Comparison of ENCODE assay signal across 27 cellular contexts in genomic region chr12:107012736-107013425, GRCh38. TPM values are rescaled to one million over a fixed set of nuclear protein-coding genes. Genes with fewer than 3 reads are reported as not detected.
DNase-seq lines count a peak whose midpoint lies in the region; ATAC-seq, FAIRE-seq and TF ChIP-seq lines count a peak whose summit lies in the region.
"Had no signal": no experiment of that assay in that cellular context is flagged by ENCODE, and none has a peak within 500 bp of the region (broad histone marks: within the 10 kb centered on the region; RNA-seq: fewer than 3 reads in every experiment).

No MANE protein-coding gene starts in this region.

- FAIRE-seq in islet of Langerhans (lab: Jason Lieb, UNC), result peak; percentile 9
- FAIRE-seq: A549, GM12878, GM12892, GM18507 had no signal

- H3K27ac ChIP-seq in SJSA1, result no peak overlapping the region
- no peak overlapping the region for H3K27ac ChIP-seq in endodermal cell (ENCODE audit: low read depth, low read length)
- H3K27ac ChIP-seq: 22Rv1; A549; BLaER1 treated with 17β-estradiol and CSF1 and Interleukin-3, amounts not matched to agents 10 nM and 100 nM; C4-2B had no signal

- H3K4me1 ChIP-seq in SJSA1 (replicated peaks) (no peaks in the 10 kb centered on the region), endodermal cell (ENCODE audit: control insufficient read depth, insufficient read depth, low read length) (no peaks in the 10 kb centered on the region)
- H3K4me1 ChIP-seq: A549; BLaER1 treated with 17β-estradiol and CSF1 and Interleukin-3, amounts not matched to agents 10 nM and 100 nM had no signal

- no peak overlapping the region for H3K4me3 ChIP-seq in SJSA1
- no peak overlapping the region for H3K4me3 ChIP-seq in endodermal cell (ENCODE audit: low read length)
- H3K4me3 ChIP-seq: A549; BLaER1 treated with 17β-estradiol and CSF1 and Interleukin-3, amounts not matched to agents 10 nM and 100 nM; GM12878 had no signal

- no peak overlapping the region for H3K4me3 Mint-ChIP-seq in activated T-cell treated with anti-CD3 and anti-CD28 coated beads, Interleukin-2, amount 50 U/mL, for 72 hours
- no peak overlapping the region for H3K4me3 Mint-ChIP-seq in stimulated activated effector memory CD8-positive, alpha-beta T cell treated with anti-CD3 and anti-CD28 coated beads, Interleukin-12 subunit alpha, Interleukin-12 subunit beta, amount 100 ng/mL, for 72 hours
- no peak overlapping the region for H3K4me3 Mint-ChIP-seq in endodermal cell
- H3K4me3 Mint-ChIP-seq: B cell; CD4-positive, alpha-beta memory T cell; CD8-positive, alpha-beta memory T cell had no signal

- H3K27me3 ChIP-seq in SJSA1 (replicated peaks) (no peaks in the 10 kb centered on the region), endodermal cell (ENCODE audit: control insufficient read depth, insufficient read depth, low read length, poor library complexity, severe bottlenecking) (no peaks in the 10 kb centered on the region)
- H3K27me3 ChIP-seq: BLaER1 treated with 17β-estradiol and CSF1 and Interleukin-3, amounts not matched to agents 10 nM and 100 nM had no signal

- ATAC-seq in activated T-cell treated with anti-CD3 and anti-CD28 coated beads, Interleukin-2, amount 50 U/mL, for 72 hours (replicated peaks in 1 of 2), result no peak
- no peak for ATAC-seq in stimulated activated effector memory CD8-positive, alpha-beta T cell treated with anti-CD3 and anti-CD28 coated beads, Interleukin-12 subunit alpha, Interleukin-12 subunit beta, amount 100 ng/mL, for 72 hours
- ATAC-seq in HG02973 (IDR thresholded peaks at IDR 0.05; ENCODE audit: unreplicated experiment) (no peak), HG02798 (IDR thresholded peaks at IDR 0.05; ENCODE audit: poor library complexity, unreplicated experiment) (no peak)
- ATAC-seq: A549, GM12878 had no signal

- no peak for DNase-seq in activated T-cell treated with anti-CD3 and anti-CD28 coated beads, Interleukin-2, amount 50 U/mL, for 72 hours
- DNase-seq in activated T-cell treated with anti-CD3 and anti-CD28 coated beads for 4 hours (no peak), SJSA1 (ENCODE audit: low read depth in 1 of 2, low spot score in 2 of 2) (peak; percentile 70 to 76), endodermal cell (no peak)
- no peak for DNase-seq in stimulated activated effector memory CD8-positive, alpha-beta T cell treated with anti-CD3 and anti-CD28 coated beads, Interleukin-12 subunit alpha, Interleukin-12 subunit beta, amount 100 ng/mL, for 72 hours (ENCODE audit: low spot score in 2 of 2)
- DNase-seq: AML-193; CD4-positive, alpha-beta memory T cell; CD8-positive, alpha-beta memory T cell; COR-L47; DMS 273 treated with DMSO at 0.1 percent for 48 hours; DMS153; DMS53; DMS79; DND-41; EL; GDM1 had no signal

- WGBS in endodermal cell (ENCODE audit: insufficient coverage in 1 of 2, insufficient read length in 1 of 2), 2 experiments, result 95 to 100% methylated on average over 1 of the region's 1 CpG

- TF ChIP-seq CTCF in endodermal cell (conservative IDR thresholded peaks at IDR 0.05), result no peak

- peaks cover 0 to 3% of the 10 kb centered on the region in 2 donors for H3K36me3 Mint-ChIP-seq in activated T-cell treated with anti-CD3 and anti-CD28 coated beads, Interleukin-2, amount 50 U/mL, for 72 hours (ENCODE audit: insufficient read depth in 2 of 2)
- H3K36me3 Mint-ChIP-seq in stimulated activated effector memory CD8-positive, alpha-beta T cell treated with anti-CD3 and anti-CD28 coated beads, Interleukin-12 subunit alpha, Interleukin-12 subunit beta, amount 100 ng/mL, for 72 hours, result no peaks in the 10 kb centered on the region
- H3K36me3 Mint-ChIP-seq in endodermal cell (ENCODE audit: low read depth), result peaks cover 22% of the 10 kb centered on the region

- no peaks in the 10 kb centered on the region for H3K27me3 Mint-ChIP-seq in activated T-cell treated with anti-CD3 and anti-CD28 coated beads, Interleukin-2, amount 50 U/mL, for 72 hours (ENCODE audit: low read depth)
- H3K27me3 Mint-ChIP-seq in endodermal cell (ENCODE audit: insufficient read depth), result no peaks in the 10 kb centered on the region
- H3K27me3 Mint-ChIP-seq: B cell; CD4-positive, alpha-beta memory T cell; CD8-positive, alpha-beta memory T cell had no signal

- peak overlapping the region; percentile 55 for H3K27ac Mint-ChIP-seq in activated T-cell treated with anti-CD3 and anti-CD28 coated beads, Interleukin-2, amount 50 U/mL, for 72 hours
- H3K27ac Mint-ChIP-seq in stimulated activated effector memory CD8-positive, alpha-beta T cell treated with anti-CD3 and anti-CD28 coated beads, Interleukin-12 subunit alpha, Interleukin-12 subunit beta, amount 100 ng/mL, for 72 hours, result peak overlapping the region; percentile 2
- H3K27ac Mint-ChIP-seq in endodermal cell, result no peak overlapping the region
- H3K27ac Mint-ChIP-seq: B cell; CD8-positive, alpha-beta memory T cell had no signal

- H3K9ac ChIP-seq in endodermal cell (ENCODE audit: extremely low read depth, low read length, poor library complexity, severe bottlenecking), result no peak overlapping the region
- H3K9ac ChIP-seq: BLaER1 treated with 17β-estradiol and CSF1 and Interleukin-3, amounts not matched to agents 10 nM and 100 nM had no signal

- no peaks in the 10 kb centered on the region for H3K9me3 Mint-ChIP-seq in activated T-cell treated with anti-CD3 and anti-CD28 coated beads, Interleukin-2, amount 50 U/mL, for 72 hours
- no peaks in the 10 kb centered on the region for H3K9me3 Mint-ChIP-seq in stimulated activated effector memory CD8-positive, alpha-beta T cell treated with anti-CD3 and anti-CD28 coated beads, Interleukin-12 subunit alpha, Interleukin-12 subunit beta, amount 100 ng/mL, for 72 hours
- H3K9me3 Mint-ChIP-seq in endodermal cell, result peaks cover 3% of the 10 kb centered on the region
- H3K9me3 Mint-ChIP-seq: CD8-positive, alpha-beta memory T cell had no signal

- H3K36me3 ChIP-seq in SJSA1 (peaks cover 41% of the 10 kb centered on the region), endodermal cell (ENCODE audit: control insufficient read depth, insufficient read depth, low read length) (peaks cover 13% of the 10 kb centered on the region)

- H3K9me3 ChIP-seq in SJSA1 (replicated peaks) (peaks cover 3% of the 10 kb centered on the region; the same call in 1 of the 2 replicates), endodermal cell (ENCODE audit: control insufficient read depth, low read length) (peaks cover 15% of the 10 kb centered on the region)
- H3K9me3 ChIP-seq: A549 had no signal

- peaks cover 6% of the 10 kb centered on the region for H3K4me1 Mint-ChIP-seq in activated T-cell treated with anti-CD3 and anti-CD28 coated beads, Interleukin-2, amount 50 U/mL, for 72 hours (ENCODE audit: low read depth)
- H3K4me1 Mint-ChIP-seq in stimulated activated effector memory CD8-positive, alpha-beta T cell treated with anti-CD3 and anti-CD28 coated beads, Interleukin-12 subunit alpha, Interleukin-12 subunit beta, amount 100 ng/mL, for 72 hours, result peaks cover 11% of the 10 kb centered on the region
- no peaks in the 10 kb centered on the region for H3K4me1 Mint-ChIP-seq in endodermal cell
- H3K4me1 Mint-ChIP-seq: B cell had no signal

RNA-seq across cellular contexts. Expression of gene MTERF2, which starts 25.9 kb away (rescaled TPM):
- 1 to 10 TPM; 6.7 to 7.8 TPM for total RNA-seq in activated T-cell treated with anti-CD3 and anti-CD28 coated beads, Interleukin-2, amount 50 U/mL, for 72 hours
- total RNA-seq in SJSA1 (2014; rRNA removed; shearing (Covaris generic)), result 11.9 and 15.4 TPM in 2 replicates
- 10 to 100 TPM; 12.0 to 12.5 TPM for total RNA-seq in endodermal cell
- 14.5 TPM for polyA plus RNA-seq in endodermal cell (2013, experiment 1 of 2)
- 16.1 TPM for polyA plus RNA-seq in endodermal cell (2013, experiment 2 of 2)

RNA-seq across cellular contexts. Expression of gene TMEM263, which starts 57.2 kb away (rescaled TPM):
- 10 to 100 TPM; 39.7 to 41.3 TPM for total RNA-seq in activated T-cell treated with anti-CD3 and anti-CD28 coated beads, Interleukin-2, amount 50 U/mL, for 72 hours
- total RNA-seq in SJSA1 (2014; rRNA removed; shearing (Covaris generic)), result 76.0 and 77.9 TPM in 2 replicates
- 10 to 100 TPM; 25.7 to 39.3 TPM for total RNA-seq in endodermal cell
- polyA plus RNA-seq in endodermal cell (2013, experiment 1 of 2), result 36.7 TPM
- polyA plus RNA-seq in endodermal cell (2013, experiment 2 of 2), result 36.0 TPM

Comparison
In these comparisons a context has a peak if more than half of its experiments do, and no peak if none do; other contexts are left out.
1. DNase-seq: peak in SJSA1 (2 of 2); none in activated T-cell treated with anti-CD3 and anti-CD28 coated beads, Interleukin-2, amount 50 U/mL, for 72 hours (0 of 2), activated T-cell treated with anti-CD3 and anti-CD28 coated beads for 4 hours (single experiment), stimulated activated effector memory CD8-positive, alpha-beta T cell treated with anti-CD3 and anti-CD28 coated beads, Interleukin-12 subunit alpha, Interleukin-12 subunit beta, amount 100 ng/mL, for 72 hours (0 of 2) and endodermal cell (single experiment).